9 cellular contexts compared by ENCODE assay signal in the genomic region with DNA sequence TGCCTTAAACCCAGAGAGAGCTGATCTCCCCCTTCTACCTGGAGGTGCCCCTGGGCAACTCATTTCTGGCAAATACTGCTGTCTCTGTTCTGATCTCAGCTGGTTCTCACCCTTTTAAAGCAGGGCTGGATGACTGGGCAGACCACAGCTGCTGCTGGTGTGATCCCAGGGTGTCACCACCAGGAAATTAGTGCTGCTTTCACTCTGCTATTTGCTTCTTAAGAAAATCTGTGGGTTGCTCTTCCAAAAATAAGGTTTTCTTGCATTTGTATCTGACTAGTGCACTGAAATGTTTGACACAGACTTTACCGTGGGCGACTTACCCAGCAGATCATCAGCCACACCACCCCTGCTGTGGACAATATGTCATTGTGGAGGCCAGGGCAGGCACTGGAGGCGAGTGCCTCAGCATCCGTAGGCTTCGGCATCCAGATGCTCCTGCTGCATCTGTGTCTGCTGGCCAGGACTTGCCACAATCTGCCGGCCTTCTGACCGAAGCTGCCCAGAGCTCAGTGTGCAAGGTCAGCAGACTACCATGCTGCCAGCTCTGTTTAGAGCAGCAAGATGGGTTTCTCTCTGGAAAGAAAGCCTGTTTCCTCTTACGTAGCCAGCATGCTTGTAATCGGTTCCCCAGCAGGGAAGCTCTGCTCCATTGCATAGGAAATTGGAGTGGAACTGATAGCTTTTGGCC. TPM values are rescaled to one million over a fixed set of nuclear protein-coding genes. Genes with fewer than 3 reads are reported as not detected.
A peak's percentile ranks its signal among the peaks of the same experiment; 100 is the strongest.
DNase-seq lines count a peak whose midpoint lies in the region; ATAC-seq, FAIRE-seq and TF ChIP-seq lines count a peak whose summit lies in the region.
"Had no signal": no experiment of that assay in that cellular context is flagged by ENCODE, and none has a peak within 500 bp of the region (broad histone marks: within the 10 kb centered on the region; RNA-seq: fewer than 3 reads in every experiment).

No MANE protein-coding gene starts in this region.

- no peaks in the 10 kb centered on the region for H3K9me3 ChIP-seq in adrenal gland (replicated peaks in 1 of 3)
- H3K9me3 ChIP-seq in HepG2 (ENCODE audit: low read length) = no peaks in the 10 kb centered on the region

- H3K4me2 ChIP-seq in HepG2 (ENCODE audit: low read depth, low read length) = no peak overlapping the region

- H3K4me3 ChIP-seq in adrenal gland (no peak overlapping the region), HepG2 (replicated peaks in 1 of 3; ENCODE audit: insufficient read depth in 1 of 3, low read depth in 2 of 3, low read length in 3 of 3) (no peak overlapping the region)

- FAIRE-seq in HepG2 (lab: Jason Lieb, UNC) = no peak

- TF ChIP-seq CTCF in adrenal gland (IDR thresholded peaks at IDR 0.05) (no peak), HepG2 (CRISPR knock-in tag; IDR thresholded peaks at IDR 0.05) (no peak)

- 13 to 26% (median 20%) methylated on average over 6 to 9 of the region's 9 CpGs for WGBS in adrenal gland, 4 donors
- 80% methylated on average over 5 of the region's 9 CpGs for whole genome bisulfite sequencing in HepG2 (ENCODE audit: low lambda C conversion rate)

- CTCF ChIA-PET in HepG2 (lab: Yijun Ruan, JAX; ENCODE audit: low intra/inter-chr PET ratio, low total read pairs) = no interaction called here

- peaks cover 29% of the 10 kb centered on the region for H3K36me3 Mint-ChIP-seq in stimulated activated effector memory CD8-positive, alpha-beta T cell treated with anti-CD3 and anti-CD28 coated beads, Interleukin-12 subunit alpha, Interleukin-12 subunit beta, amount 100 ng/mL, for 72 hours

- H3K36me3 ChIP-seq in adrenal gland (replicated peaks in 1 of 2) (no peaks in the 10 kb centered on the region), HepG2 (replicated peaks in 1 of 2; ENCODE audit: control insufficient read depth in 1 of 2, insufficient read depth in 2 of 2, low read length in 2 of 2) (no peaks in the 10 kb centered on the region; a peak in 1 of 5 replicates)

- H3K9ac ChIP-seq in HepG2 (ENCODE audit: insufficient read depth, low read depth, low read length) = no peak overlapping the region

- peaks cover 38% of the 10 kb centered on the region for H3K79me2 ChIP-seq in HepG2 (ENCODE audit: insufficient read depth, low read length)

- H3K4me1 ChIP-seq in adrenal gland (replicated peaks in 1 of 2) (peaks cover 9 to 37% of the 10 kb centered on the region in 2 donors), HepG2 (ENCODE audit: insufficient read depth, low read length) (peaks cover 52% of the 10 kb centered on the region)

- no TSS peak for BruUV-seq in HepG2 (replicated peaks; lab: Mats Ljungman, UMichigan)

- peak overlapping the region; percentile 92 for H3K27ac Mint-ChIP-seq in stimulated activated effector memory CD8-positive, alpha-beta T cell treated with anti-CD3 and anti-CD28 coated beads, Interleukin-12 subunit alpha, Interleukin-12 subunit beta, amount 100 ng/mL, for 72 hours

- in situ Hi-C loops in HepG2 (cut with HindIII; ENCODE audit: extremely low pct_ligation_motif_present, low pct_unique_long_range_greater_than_20kb) = no loop called here

- H3K4me3 Mint-ChIP-seq in stimulated activated effector memory CD8-positive, alpha-beta T cell treated with anti-CD3 and anti-CD28 coated beads, Interleukin-12 subunit alpha, Interleukin-12 subunit beta, amount 100 ng/mL, for 72 hours = peak overlapping the region; percentile 76

- H3K4me1 Mint-ChIP-seq in stimulated activated effector memory CD8-positive, alpha-beta T cell treated with anti-CD3 and anti-CD28 coated beads, Interleukin-12 subunit alpha, Interleukin-12 subunit beta, amount 100 ng/mL, for 72 hours = peaks cover 83% of the 10 kb centered on the region

- peak; percentile 82 for ATAC-seq in HG03439 (IDR thresholded peaks at IDR 0.05; ENCODE audit: unreplicated experiment)
- peak; percentile 37; the same call in 1 of the 3 replicates for ATAC-seq in HepG2
- peak; percentile 93 for ATAC-seq in stimulated activated effector memory CD8-positive, alpha-beta T cell treated with anti-CD3 and anti-CD28 coated beads, Interleukin-12 subunit alpha, Interleukin-12 subunit beta, amount 100 ng/mL, for 72 hours

- H3K27ac ChIP-seq in adrenal gland (peak overlapping the region in 2 of 5 donors; percentile 0 to 66), HepG2 (ENCODE audit: extremely low read length, insufficient read depth, low read length) (no peak overlapping the region)
- H3K27ac ChIP-seq: VCaP had no signal

- no peak overlapping the region for H2AFZ ChIP-seq in HepG2 (ENCODE audit: low read length)

- H4K20me1 ChIP-seq in HepG2 (ENCODE audit: insufficient read depth, low read length) = no peaks in the 10 kb centered on the region

- TF ChIP-seq POLR2A in adrenal gland (IDR thresholded peaks at IDR 0.05) (no peak), HepG2 (IDR thresholded peaks at IDR 0.05; ENCODE audit: insufficient read depth in 1 of 2, low read depth in 2 of 2, low read length in 2 of 2) (no peak)

- TF ChIP-seq EP300 in HepG2 (IDR thresholded peaks at IDR 0.05; ENCODE audit: low read depth in 2 of 2, low read length in 2 of 2) (no peak), HepG2 (CRISPR knock-in tag; IDR thresholded peaks at IDR 0.05; ENCODE audit: borderline replicate concordance) (no peak)

- peaks cover 3% of the 10 kb centered on the region for H3K9me3 Mint-ChIP-seq in stimulated activated effector memory CD8-positive, alpha-beta T cell treated with anti-CD3 and anti-CD28 coated beads, Interleukin-12 subunit alpha, Interleukin-12 subunit beta, amount 100 ng/mL, for 72 hours

- no peak for TF ChIP-seq RAD21 in HepG2 (CRISPR knock-in tag; IDR thresholded peaks at IDR 0.05)

- peak; percentile 83 for DNase-seq in activated CD4-positive, alpha-beta T cell treated with anti-CD3 and anti-CD28 coated beads for 48 hours
- no peak for DNase-seq in activated CD4-positive, alpha-beta T cell treated with anti-CD3 and anti-CD28 coated beads for 1 hour
- DNase-seq in adrenal gland = peak; percentile 34 to 81 (median 74)
- no peak for DNase-seq in HepG2 (ENCODE audit: low spot score)
- peak; percentile 48 to 87 for DNase-seq in stimulated activated effector memory CD8-positive, alpha-beta T cell treated with anti-CD3 and anti-CD28 coated beads, Interleukin-12 subunit alpha, Interleukin-12 subunit beta, amount 100 ng/mL, for 72 hours (ENCODE audit: low spot score in 2 of 2)
- DNase-seq in NCI-H2171 (lab: John Stamatoyannopoulos, UW) = no peak
- no peak for DNase-seq in NCI-H1092 treated with DMSO at 0.1 percent for 48 hours (lab: John Stamatoyannopoulos, UW)

- POLR2A ChIA-PET in HepG2 (lab: Yijun Ruan, JAX) = no interaction called here

- intact Hi-C loops in adrenal gland (cut with DNase I) = no loop called here
- intact Hi-C loops in HepG2 (cut with micrococcal nuclease; ENCODE audit: unreplicated experiment) = no loop called here

- H3K27me3 ChIP-seq in adrenal gland (no peaks in the 10 kb centered on the region), HepG2 (ENCODE audit: control insufficient read depth in 1 of 2, insufficient read depth in 2 of 2, low read length in 2 of 2) (no peaks in the 10 kb centered on the region)

TF ChIP-seq in HepG2, 621 proteins besides CTCF, POLR2A, EP300 and RAD21:
- no peak for TF ChIP-seq ZNF12 (CRISPR knock-in tag; IDR thresholded peaks at IDR 0.05)
- TF ChIP-seq ZNF329 (CRISPR knock-in tag; IDR thresholded peaks at IDR 0.05; ENCODE audit: low read depth) = no peak

RNA-seq across cellular contexts. Expression of gene ARHGAP26, which starts 13.6 kb away (rescaled TPM):
- 10 to 100 TPM in 7 of 8 donors, 1 to 10 TPM in 1; 3.0 to 18.6 (median 11.7) TPM for total RNA-seq in adrenal gland
- polyA plus RNA-seq in adrenal gland = 1 to 10 TPM; 3.2 to 5.8 (median 5.8) TPM
- total RNA-seq in HepG2 (2016; rRNA removed; fragmentation: Illumina TruSeq; extraction: Trizol) = 11.9 and 18.2 TPM in 2 replicates
- 19.7 and 23.1 TPM in 2 replicates for total RNA-seq in HepG2 (2016; cell fraction: cytosol; rRNA removed; fragmentation: Illumina TruSeq; extraction: Trizol; ENCODE audit: low read depth)
- total RNA-seq in HepG2 (2016; cell fraction: insoluble cytoplasmic fraction; rRNA removed; fragmentation: Illumina TruSeq; extraction: Trizol) = 13.7 and 16.7 TPM in 2 replicates
- total RNA-seq in HepG2 (2016; cell fraction: membrane; rRNA removed; fragmentation: Illumina TruSeq; extraction: Trizol) = 6.8 and 8.5 TPM in 2 replicates
- 81.5 and 87.1 TPM in 2 replicates for total RNA-seq in HepG2 (2016; cell fraction: nucleus; rRNA removed; fragmentation: Illumina TruSeq; extraction: Trizol)
- 9.1 and 9.6 TPM in 2 replicates for polyA plus RNA-seq in HepG2 (2011; rRNA removed)
- polyA plus RNA-seq in HepG2 (2011; cell fraction: cytosol; rRNA removed) = 2.5 and 2.7 TPM in 2 replicates
- polyA plus RNA-seq in HepG2 (2011; cell fraction: nucleus; rRNA removed) = 27.9 and 47.7 TPM in 2 replicates
- polyA plus RNA-seq in HepG2 (2012) = 8.8 and 10.3 TPM in 2 replicates
- 0.63 and 0.71 TPM in 2 replicates for polyA plus RNA-seq in HepG2 (2016; cell fraction: cytosol; fragmentation: Illumina TruSeq; extraction: Trizol; ENCODE audit: low read depth)
- 8.9 and 9.9 TPM in 2 replicates for polyA plus RNA-seq in HepG2 (2016; cell fraction: insoluble cytoplasmic fraction; fragmentation: Illumina TruSeq; extraction: Trizol; ENCODE audit: low read depth)
- 1.4 and 1.7 TPM in 2 replicates for polyA plus RNA-seq in HepG2 (2016; cell fraction: membrane; fragmentation: Illumina TruSeq; extraction: Trizol; ENCODE audit: low read depth)
- 34.1 and 38.4 TPM in 2 replicates for polyA plus RNA-seq in HepG2 (2016; cell fraction: nucleus; fragmentation: Illumina TruSeq; extraction: Trizol; ENCODE audit: insufficient read depth, low read depth)
- 7.2 and 23.4 TPM in 2 replicates for polyA minus RNA-seq in HepG2 (2011; rRNA and poly(A)+ RNA removed; ENCODE audit: low replicate concordance)
- polyA minus RNA-seq in HepG2 (2011; cell fraction: cytosol; rRNA and poly(A)+ RNA removed) = 6.4 TPM in 2 replicates
- 87.8 and 98.5 TPM in 2 replicates for polyA minus RNA-seq in HepG2 (2011; cell fraction: nucleus; rRNA and poly(A)+ RNA removed)

Comparison
In these comparisons a context has a peak if more than half of its experiments do, and no peak if none do; other contexts are left out.
1. DNase-seq: peak in activated CD4-positive, alpha-beta T cell treated with anti-CD3 and anti-CD28 coated beads for 48 hours (single experiment), adrenal gland (7 of 7) and stimulated activated effector memory CD8-positive, alpha-beta T cell treated with anti-CD3 and anti-CD28 coated beads, Interleukin-12 subunit alpha, Interleukin-12 subunit beta, amount 100 ng/mL, for 72 hours (2 of 2); none in activated CD4-positive, alpha-beta T cell treated with anti-CD3 and anti-CD28 coated beads for 1 hour (single experiment), HepG2 (single experiment), NCI-H2171 (single experiment) and NCI-H1092 treated with DMSO at 0.1 percent for 48 hours (single experiment).
2. ATAC-seq: peak in every context shown above with its lines; median percentile 93 in stimulated activated effector memory CD8-positive, alpha-beta T cell treated with anti-CD3 and anti-CD28 coated beads, Interleukin-12 subunit alpha, Interleukin-12 subunit beta, amount 100 ng/mL, for 72 hours; 82 in HG03439; 37 in HepG2.